1 cellular context compared by ENCODE assay signal in the genomic region with DNA sequence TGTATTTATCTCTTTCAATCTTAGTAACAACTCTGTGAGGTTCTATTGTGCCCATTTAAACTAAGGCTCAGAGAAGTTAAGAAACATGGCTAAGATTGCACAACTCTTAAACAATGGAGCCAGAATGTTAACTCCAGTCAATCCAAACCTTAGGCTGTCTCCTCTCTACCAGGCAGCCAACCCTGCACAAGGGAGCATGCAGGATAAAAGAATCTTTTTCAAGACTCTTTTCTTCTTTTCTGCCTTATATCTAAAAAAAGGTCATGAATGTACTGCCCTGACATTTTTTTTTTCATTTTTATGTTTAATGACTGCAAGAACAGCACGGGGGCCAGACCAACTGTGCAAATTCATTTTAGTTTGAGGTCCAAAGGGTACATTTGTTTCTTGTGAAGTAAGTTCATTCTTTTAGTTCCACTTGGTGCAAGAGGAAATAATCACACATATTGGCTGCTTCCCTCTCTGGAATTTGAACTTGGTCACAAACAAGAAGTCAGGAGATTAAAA.
TF ChIP-seq lines count a peak whose summit lies in the region.

No MANE protein-coding gene starts in this region.

TF ChIP-seq in HepG2, 621 proteins besides CTCF, POLR2A, EP300 and RAD21 (continued from another document and continues in another):
- TF ChIP-seq, protein P1, sequence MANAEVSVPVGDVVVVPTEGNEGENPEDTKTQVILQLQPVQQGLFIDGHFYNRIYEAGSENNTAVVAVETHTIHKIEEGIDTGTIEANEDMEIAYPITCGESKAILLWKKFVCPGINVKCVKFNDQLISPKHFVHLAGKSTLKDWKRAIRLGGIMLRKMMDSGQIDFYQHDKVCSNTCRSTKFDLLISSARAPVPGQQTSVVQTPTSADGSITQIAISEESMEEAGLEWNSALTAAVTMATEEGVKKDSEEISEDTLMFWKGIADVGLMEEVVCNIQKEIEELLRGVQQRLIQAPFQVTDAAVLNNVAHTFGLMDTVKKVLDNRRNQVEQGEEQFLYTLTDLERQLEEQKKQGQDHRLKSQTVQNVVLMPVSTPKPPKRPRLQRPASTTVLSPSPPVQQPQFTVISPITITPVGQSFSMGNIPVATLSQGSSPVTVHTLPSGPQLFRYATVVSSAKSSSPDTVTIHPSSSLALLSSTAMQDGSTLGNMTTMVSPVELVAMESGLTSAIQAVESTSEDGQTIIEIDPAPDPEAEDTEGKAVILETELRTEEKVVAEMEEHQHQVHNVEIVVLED (CRISPR knock-in tag; IDR thresholded peaks at IDR 0.05; ENCODE audit: borderline replicate concordance) = 0 out of 2 replicates have a peak, but pooled peaks have one; percentile 28
- TF ChIP-seq ARID5B (CRISPR knock-in tag; IDR thresholded peaks at IDR 0.05) (peak; percentile 79), ZNF644 (CRISPR knock-in tag; IDR thresholded peaks at IDR 0.05; ENCODE audit: low read depth) (peak; percentile 69; the same call in 1 of the 2 replicates), RXRB (CRISPR knock-in tag; IDR thresholded peaks at IDR 0.05; ENCODE audit: borderline replicate concordance) (peak; percentile 15; the same call in 1 of the 2 replicates), ZNF44 (CRISPR knock-in tag; IDR thresholded peaks at IDR 0.05) (no peak), ZSCAN9 (CRISPR knock-in tag; IDR thresholded peaks at IDR 0.05; ENCODE audit: borderline replicate concordance) (0 out of 2 replicates have a peak, but pooled peaks have one; percentile 27), TERF1 (CRISPR knock-in tag; IDR thresholded peaks at IDR 0.05) (no peak), GABPB1 (CRISPR knock-in tag; IDR thresholded peaks at IDR 0.05) (no peak), EHMT2 (IDR thresholded peaks at IDR 0.05; ENCODE audit: borderline replicate concordance, low read depth, low read length) (peak; percentile 73; the same call in 1 of the 2 replicates), HNF4G (IDR thresholded peaks at IDR 0.05; ENCODE audit: borderline replicate concordance, low read depth, low read length) (peak; percentile 56), HNF4G (CRISPR knock-in tag; IDR thresholded peaks at IDR 0.05; ENCODE audit: borderline replicate concordance, low read depth) (no peak), ZNF333 (CRISPR knock-in tag; IDR thresholded peaks at IDR 0.05; ENCODE audit: borderline replicate concordance) (no peak), ZNF264 (CRISPR knock-in tag; IDR thresholded peaks at IDR 0.05) (no peak), ZNF12 (CRISPR knock-in tag; IDR thresholded peaks at IDR 0.05) (peak; percentile 7; the same call in 1 of the 2 replicates), HMG20A (CRISPR knock-in tag; IDR thresholded peaks at IDR 0.05; ENCODE audit: borderline replicate concordance) (peak; percentile 33; the same call in 1 of the 2 replicates), HIVEP1 (CRISPR knock-in tag; IDR thresholded peaks at IDR 0.05) (no peak), AHR (CRISPR knock-in tag; IDR thresholded peaks at IDR 0.05) (no peak), GATAD1 (CRISPR knock-in tag; IDR thresholded peaks at IDR 0.05) (no peak), FOXJ3 (CRISPR knock-in tag; IDR thresholded peaks at IDR 0.05; ENCODE audit: borderline replicate concordance) (0 out of 2 replicates have a peak, but pooled peaks have one; percentile 17), DPF2 (CRISPR knock-in tag; IDR thresholded peaks at IDR 0.05; ENCODE audit: borderline replicate concordance, low read depth) (peak; percentile 67), SOX13 (IDR thresholded peaks at IDR 0.05) (peak; percentile 34), SOX13 (CRISPR knock-in tag; conservative IDR thresholded peaks at IDR 0.05 in 1 of 2, IDR thresholded peaks at IDR 0.05 in 1 of 2) (peak in 1 of 2 experiments; percentile 88; a peak in 2 of 4 replicates), TCF12 (IDR thresholded peaks at IDR 0.05) (no peak), TCF12 (CRISPR knock-in tag; IDR thresholded peaks at IDR 0.05) (peak; percentile 31; the same call in 1 of the 2 replicates), SIX1 (CRISPR knock-in tag; IDR thresholded peaks at IDR 0.05; ENCODE audit: borderline replicate concordance) (no peak), NCOA2 (CRISPR knock-in tag; IDR thresholded peaks at IDR 0.05) (peak; percentile 52; the same call in 1 of the 2 replicates), TOE1 (CRISPR knock-in tag; IDR thresholded peaks at IDR 0.05) (0 out of 2 replicates have a peak, but pooled peaks have one; percentile 45), SOX5 (CRISPR knock-in tag; IDR thresholded peaks at IDR 0.05; ENCODE audit: borderline replicate concordance) (peak; percentile 70), NFIC (IDR thresholded peaks at IDR 0.05; ENCODE audit: low read length) (0 out of 2 replicates have a peak, but pooled peaks have one; percentile 44), MYNN (CRISPR knock-in tag; IDR thresholded peaks at IDR 0.05; ENCODE audit: low read depth) (no peak), THRA (CRISPR knock-in tag; IDR thresholded peaks at IDR 0.05; ENCODE audit: borderline replicate concordance) (no peak; the same call in 1 of the 2 replicates), MIXL1 (CRISPR knock-in tag; IDR thresholded peaks at IDR 0.05) (peak; percentile 29; the same call in 1 of the 2 replicates), PRMT3 (CRISPR knock-in tag; IDR thresholded peaks at IDR 0.05; ENCODE audit: borderline replicate concordance, low read depth) (no peak), ZNF547 (CRISPR knock-in tag; IDR thresholded peaks at IDR 0.05) (no peak), THAP11 (CRISPR knock-in tag; IDR thresholded peaks at IDR 0.05) (peak; percentile 30; the same call in 1 of the 2 replicates), KMT2B (CRISPR knock-in tag; IDR thresholded peaks at IDR 0.05) (peak; percentile 29; the same call in 1 of the 2 replicates), MED1 (CRISPR knock-in tag; IDR thresholded peaks at IDR 0.05) (peak; percentile 59)
- TF ChIP-seq, protein P2, sequence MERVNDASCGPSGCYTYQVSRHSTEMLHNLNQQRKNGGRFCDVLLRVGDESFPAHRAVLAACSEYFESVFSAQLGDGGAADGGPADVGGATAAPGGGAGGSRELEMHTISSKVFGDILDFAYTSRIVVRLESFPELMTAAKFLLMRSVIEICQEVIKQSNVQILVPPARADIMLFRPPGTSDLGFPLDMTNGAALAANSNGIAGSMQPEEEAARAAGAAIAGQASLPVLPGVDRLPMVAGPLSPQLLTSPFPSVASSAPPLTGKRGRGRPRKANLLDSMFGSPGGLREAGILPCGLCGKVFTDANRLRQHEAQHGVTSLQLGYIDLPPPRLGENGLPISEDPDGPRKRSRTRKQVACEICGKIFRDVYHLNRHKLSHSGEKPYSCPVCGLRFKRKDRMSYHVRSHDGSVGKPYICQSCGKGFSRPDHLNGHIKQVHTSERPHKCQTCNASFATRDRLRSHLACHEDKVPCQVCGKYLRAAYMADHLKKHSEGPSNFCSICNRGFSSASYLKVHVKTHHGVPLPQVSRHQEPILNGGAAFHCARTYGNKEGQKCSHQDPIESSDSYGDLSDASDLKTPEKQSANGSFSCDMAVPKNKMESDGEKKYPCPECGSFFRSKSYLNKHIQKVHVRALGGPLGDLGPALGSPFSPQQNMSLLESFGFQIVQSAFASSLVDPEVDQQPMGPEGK (CRISPR knock-in tag; IDR thresholded peaks at IDR 0.05) = peak; percentile 48; the same call in 1 of the 2 replicates
- TF ChIP-seq, protein P3, sequence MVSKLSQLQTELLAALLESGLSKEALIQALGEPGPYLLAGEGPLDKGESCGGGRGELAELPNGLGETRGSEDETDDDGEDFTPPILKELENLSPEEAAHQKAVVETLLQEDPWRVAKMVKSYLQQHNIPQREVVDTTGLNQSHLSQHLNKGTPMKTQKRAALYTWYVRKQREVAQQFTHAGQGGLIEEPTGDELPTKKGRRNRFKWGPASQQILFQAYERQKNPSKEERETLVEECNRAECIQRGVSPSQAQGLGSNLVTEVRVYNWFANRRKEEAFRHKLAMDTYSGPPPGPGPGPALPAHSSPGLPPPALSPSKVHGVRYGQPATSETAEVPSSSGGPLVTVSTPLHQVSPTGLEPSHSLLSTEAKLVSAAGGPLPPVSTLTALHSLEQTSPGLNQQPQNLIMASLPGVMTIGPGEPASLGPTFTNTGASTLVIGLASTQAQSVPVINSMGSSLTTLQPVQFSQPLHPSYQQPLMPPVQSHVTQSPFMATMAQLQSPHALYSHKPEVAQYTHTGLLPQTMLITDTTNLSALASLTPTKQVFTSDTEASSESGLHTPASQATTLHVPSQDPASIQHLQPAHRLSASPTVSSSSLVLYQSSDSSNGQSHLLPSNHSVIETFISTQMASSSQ (IDR thresholded peaks at IDR 0.05; ENCODE audit: low read depth) = no peak
- TF ChIP-seq, protein P3 (CRISPR knock-in tag; IDR thresholded peaks at IDR 0.05; ENCODE audit: borderline replicate concordance) = no peak; the same call in 1 of the 2 replicates
- TF ChIP-seq, protein P4, sequence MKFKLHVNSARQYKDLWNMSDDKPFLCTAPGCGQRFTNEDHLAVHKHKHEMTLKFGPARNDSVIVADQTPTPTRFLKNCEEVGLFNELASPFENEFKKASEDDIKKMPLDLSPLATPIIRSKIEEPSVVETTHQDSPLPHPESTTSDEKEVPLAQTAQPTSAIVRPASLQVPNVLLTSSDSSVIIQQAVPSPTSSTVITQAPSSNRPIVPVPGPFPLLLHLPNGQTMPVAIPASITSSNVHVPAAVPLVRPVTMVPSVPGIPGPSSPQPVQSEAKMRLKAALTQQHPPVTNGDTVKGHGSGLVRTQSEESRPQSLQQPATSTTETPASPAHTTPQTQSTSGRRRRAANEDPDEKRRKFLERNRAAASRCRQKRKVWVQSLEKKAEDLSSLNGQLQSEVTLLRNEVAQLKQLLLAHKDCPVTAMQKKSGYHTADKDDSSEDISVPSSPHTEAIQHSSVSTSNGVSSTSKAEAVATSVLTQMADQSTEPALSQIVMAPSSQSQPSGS (CRISPR knock-in tag; IDR thresholded peaks at IDR 0.05) = 0 out of 2 replicates have a peak, but pooled peaks have one; percentile 51
